In genomic region chr16:75486014-75486404, GRCh38 we compare ENCODE assay signal across 13 cellular contexts. TPM values are rescaled to one million over a fixed set of nuclear protein-coding genes. Genes with fewer than 3 reads are reported as not detected.
DNase-seq lines count a peak whose midpoint lies in the region; ATAC-seq, FAIRE-seq and TF ChIP-seq lines count a peak whose summit lies in the region.
"Had no signal": no experiment of that assay in that cellular context is flagged by ENCODE, and none has a peak within 500 bp of the region (broad histone marks: within the 10 kb centered on the region; RNA-seq: fewer than 3 reads in every experiment).

No MANE protein-coding gene starts in this region.

- peak; percentile 35 for DNase-seq in NCI-H146 treated with DMSO at 0.1 percent for 48 hours (lab: John Stamatoyannopoulos, UW; ENCODE audit: unreplicated experiment)
- DNase-seq in GM12878 (ENCODE audit: low read depth, low spot score) = no peak
- DNase-seq in pancreas = peak in 1 of 6 donors; percentile 5
- DNase-seq in stimulated activated naive CD4-positive, alpha-beta T cell treated with Interleukin-2 at 50 U/mL for 16 hours (lab: John Stamatoyannopoulos, UW) = no peak
- no peak for DNase-seq in osteoblast (ENCODE audit: insufficient read length, low spot score, missing footprints)
- no peak for DNase-seq in activated naive CD4-positive, alpha-beta T cell treated with anti-CD3 and anti-CD28 coated beads, Interleukin-2, amount 10 ng/mL, durations not matched to agents 7 days and 5 days
- DNase-seq: activated CD4-positive, alpha-beta T cell treated with anti-CD3 and anti-CD28 coated beads, Interleukin-2, amount 50 U/mL, for 1 hour; T-helper 2 cell had no signal

- no peaks in the 10 kb centered on the region for H3K36me3 Mint-ChIP-seq in activated naive CD4-positive, alpha-beta T cell treated with anti-CD3 and anti-CD28 coated beads, Interleukin-2, amount 10 ng/mL, durations not matched to agents 7 days and 5 days

- H2AFZ ChIP-seq in GM12878 (ENCODE audit: control insufficient read depth, low read depth, low read length) (peak overlapping the region; percentile 68), osteoblast (ENCODE audit: low read length) (no peak overlapping the region)

- no peak overlapping the region for H3K4me3 Mint-ChIP-seq in activated naive CD4-positive, alpha-beta T cell treated with anti-CD3 and anti-CD28 coated beads, Interleukin-2, amount 10 ng/mL, durations not matched to agents 7 days and 5 days

- no peaks in the 10 kb centered on the region for H3K4me1 Mint-ChIP-seq in activated naive CD4-positive, alpha-beta T cell treated with anti-CD3 and anti-CD28 coated beads, Interleukin-2, amount 10 ng/mL, durations not matched to agents 7 days and 5 days

- ATAC-seq in GM19025 (IDR thresholded peaks at IDR 0.05; ENCODE audit: low read depth, unreplicated experiment) (peak; percentile 22), GM12878 (peak; percentile 46), pancreas (peak in 3 of 4 donors; percentile 42 to 58 (median 56)), GM21515 (IDR thresholded peaks at IDR 0.05; ENCODE audit: unreplicated experiment) (no peak)

- no peak overlapping the region for H3K27ac Mint-ChIP-seq in activated naive CD4-positive, alpha-beta T cell treated with anti-CD3 and anti-CD28 coated beads, Interleukin-2, amount 10 ng/mL, durations not matched to agents 7 days and 5 days

- H3K27me3 Mint-ChIP-seq in activated naive CD4-positive, alpha-beta T cell treated with anti-CD3 and anti-CD28 coated beads, Interleukin-2, amount 10 ng/mL, durations not matched to agents 7 days and 5 days = peaks cover 29% of the 10 kb centered on the region

- TF ChIP-seq EP300 in GM12878 (IDR thresholded peaks at IDR 0.05; ENCODE audit: borderline replicate concordance in 1 of 2, control insufficient read depth in 1 of 2, low read depth in 2 of 2, low read length in 2 of 2) = no peak

- no TSS peak for BruUV-seq in GM12878 (replicated peaks; lab: Mats Ljungman, UMichigan)

- H3K9me3 ChIP-seq in GM12878 (replicated peaks; ENCODE audit: control insufficient read depth, insufficient read depth, low read length) (no peaks in the 10 kb centered on the region), pancreas (no peaks in the 10 kb centered on the region), osteoblast (ENCODE audit: low read depth, low read length) (no peaks in the 10 kb centered on the region)
- H3K9me3 ChIP-seq: thoracic aorta had no signal

- H3K4me1 ChIP-seq in GM12878 (ENCODE audit: control insufficient read depth, insufficient read depth, low read length) (peaks cover 39% of the 10 kb centered on the region), pancreas (no peaks in the 10 kb centered on the region), osteoblast (ENCODE audit: insufficient read depth, low read length) (no peaks in the 10 kb centered on the region)

- WGBS in GM12878 (ENCODE audit: insufficient coverage, insufficient replicate concordance, low lambda C conversion rate, missing lambda C conversion rate) = 66% methylated on average over 8 of the region's 8 CpGs
- 59 to 64% methylated on average over 8 of the region's 8 CpGs for WGBS in pancreas, 2 donors

- H3K4me3 ChIP-seq in GM12878 = no peak overlapping the region
- no peak overlapping the region for H3K4me3 ChIP-seq in pancreas
- no peak overlapping the region for H3K4me3 ChIP-seq in osteoblast (ENCODE audit: insufficient read depth, low read length)
- H3K4me3 ChIP-seq: thoracic aorta had no signal

- no peak for FAIRE-seq in GM12878 (lab: Jason Lieb, UNC)
- FAIRE-seq in pancreas (lab: Jason Lieb, UNC) = no peak

- RAD21 ChIA-PET in GM12878 (lab: Charles Lee; ENCODE audit: unreplicated experiment) = interaction anchor here (1.1 to 3.4 kb wide), 3 partner anchors 14 to 135 kb away, joined by 3 to 19 read pairs (median 4); no protein-coding TSS in a partner anchor

- no peaks in the 10 kb centered on the region for H3K9me3 Mint-ChIP-seq in activated naive CD4-positive, alpha-beta T cell treated with anti-CD3 and anti-CD28 coated beads, Interleukin-2, amount 10 ng/mL, durations not matched to agents 7 days and 5 days

- intact Hi-C loops in GM12878 (cut with micrococcal nuclease; ENCODE audit: unreplicated experiment) = no loop called here
- intact Hi-C loops in pancreas (cut with DNase I) = no loop called here

- SMC1A ChIA-PET in GM12878 (lab: Charles Lee; ENCODE audit: uncharacterized antibody, unreplicated experiment) = interaction anchor here (1.6 to 3.0 kb wide), 5 partner anchors 9 to 64 kb away, joined by 3 to 13 read pairs (median 10); no protein-coding TSS in a partner anchor

- no peaks in the 10 kb centered on the region for H3K79me2 ChIP-seq in GM12878 (ENCODE audit: control insufficient read depth, insufficient read depth, low read length)
- no peaks in the 10 kb centered on the region for H3K79me2 ChIP-seq in osteoblast (ENCODE audit: insufficient read depth, low read length)

- POLR2A ChIA-PET in GM12878 (lab: Charles Lee) = interaction anchor here (1.4 kb wide), 1 partner anchor 24 kb away, joined by 3 read pairs; no protein-coding TSS in a partner anchor

- 0 out of 2 replicates have a peak, but pooled peaks have one; percentile 18 for TF ChIP-seq POLR2A in GM12878 (IDR thresholded peaks at IDR 0.05; ENCODE audit: low read depth, low read length)

- H3K4me2 ChIP-seq in GM12878 (ENCODE audit: control insufficient read depth, insufficient read depth) = peak overlapping the region; percentile 83
- H3K4me2 ChIP-seq in osteoblast (ENCODE audit: insufficient read depth, low read length) = no peak overlapping the region

- H3K27ac ChIP-seq in GM12878 (ENCODE audit: control insufficient read depth, insufficient read depth) (peak overlapping the region; percentile 74), pancreas (no peak overlapping the region), osteoblast (ENCODE audit: low read depth, low read length) (no peak overlapping the region)
- H3K27ac ChIP-seq: thoracic aorta had no signal

- TF ChIP-seq CTCF in GM12878 (IDR thresholded peaks at IDR 0.05 in 2 of 3, conservative IDR thresholded peaks at IDR 0.05 in 1 of 3; ENCODE audit: control insufficient read depth in 2 of 3, extremely low read depth in 1 of 3, insufficient read depth in 1 of 3, low read depth in 3 of 3, low read length in 3 of 3) (no peak), pancreas (IDR thresholded peaks at IDR 0.05) (no peak), osteoblast (IDR thresholded peaks at IDR 0.05; ENCODE audit: extremely low read depth, low read depth, low read length) (no peak)

- no peaks in the 10 kb centered on the region for H4K20me1 ChIP-seq in GM12878 (ENCODE audit: control insufficient read depth, insufficient read depth)
- H4K20me1 ChIP-seq in osteoblast (ENCODE audit: insufficient read depth, low read length) = no peaks in the 10 kb centered on the region

- no peak for TF ChIP-seq RAD21 in GM12878 (IDR thresholded peaks at IDR 0.05; ENCODE audit: insufficient read depth, low read depth, low read length)

- peak overlapping the region; percentile 46 for H3K9ac ChIP-seq in GM12878 (ENCODE audit: control insufficient read depth, insufficient read depth, low read length)

- CTCF ChIA-PET in GM12878 (lab: Yijun Ruan, JAX) = interaction anchor here (0.6 to 3.7 kb wide), 6 partner anchors 13 to 1231 kb away, joined by 3 to 20 read pairs (median 8); partner anchors contain the start of gene TMEM170A
- CTCF ChIA-PET in activated naive CD4-positive, alpha-beta T cell treated with anti-CD3 and anti-CD28 coated beads, Interleukin-2, amount 10 ng/mL, durations not matched to agents 7 days and 5 days (lab: Charles Lee) = interaction anchor here (1.6 to 2.6 kb wide), 2 partner anchors 13 to 15 kb away, joined by 3 to 8 read pairs; no protein-coding TSS in a partner anchor

- in situ Hi-C loops in GM12878 (cut with MboI) = no loop called here

- H3K36me3 ChIP-seq in GM12878 (ENCODE audit: control insufficient read depth in 2 of 2, insufficient read depth in 2 of 2, low read length in 1 of 2) (no peaks in the 10 kb centered on the region), pancreas (no peaks in the 10 kb centered on the region), osteoblast (ENCODE audit: insufficient read depth, low read length) (no peaks in the 10 kb centered on the region)
- H3K36me3 ChIP-seq: thoracic aorta had no signal

- H3K27me3 ChIP-seq in GM12878 (replicated peaks in 1 of 2; ENCODE audit: control insufficient read depth in 2 of 2, insufficient read depth in 2 of 2, low read length in 1 of 2) (no peaks in the 10 kb centered on the region), pancreas (no peaks in the 10 kb centered on the region), osteoblast (ENCODE audit: insufficient read depth, low read length) (no peaks in the 10 kb centered on the region)

RNA-seq across cellular contexts. Expression of gene CHST6, which starts 9.2 kb away (rescaled TPM):
- total RNA-seq in GM12878 (2013; cell fraction: nucleolus; rRNA removed) = 1.9 and 3.4 TPM in 2 replicates
- total RNA-seq in GM12878 (2014; rRNA removed) (1.1 and 2.5 TPM in 2 replicates), GM12878 (2014; rRNA removed; fragmentation: Illumina TruSeq; extraction: Trizol) (0.64 and 0.67 TPM in 2 replicates), GM12878 (2021) (1.9 and 2.5 TPM in 2 replicates), pancreas (under 1 TPM in 5 of 6 donors, not detected in 1; 0.06 to 0.25 (median 0.13) TPM), osteoblast (1.1 and 1.5 TPM in 2 replicates)
- polyA plus RNA-seq in GM12878 (2011; ENCODE audit: low read depth) = 0.52 TPM
- polyA plus RNA-seq in GM12878 (2011; rRNA removed) (0.20 and 0.29 TPM in 2 replicates), GM12878 (2014; fragmentation: Illumina TruSeq; extraction: Trizol) (0.48 and 0.57 TPM in 2 replicates), GM12878 (2014; fragmentation: Nextera tagmentation; extraction: Ambion mirVana) (under 1 TPM; 0.14 to 0.18 TPM), GM12878 (2014; rRNA removed) (1.3 and 1.6 TPM in 2 replicates), GM12878 (2016; fragmentation: Nextera tagmentation; extraction: Ambion mirVana) (under 1 TPM; 0.28 to 0.46 TPM), pancreas (under 1 TPM in 1 of 2 donors, not detected in 1; under 0.01 TPM)
- 0.25 and 0.43 TPM in 2 replicates for polyA plus RNA-seq in GM12878 (2011; cell fraction: cytosol; rRNA removed)
- 0.45 and 0.51 TPM in 2 replicates for polyA plus RNA-seq in GM12878 (2011; cell fraction: nucleus; rRNA removed)
- polyA plus RNA-seq in GM12878 (2012) = 0.66 and 0.94 TPM in 2 replicates
- polyA minus RNA-seq in GM12878 (2011; rRNA and poly(A)+ RNA removed) = 0.57 and 0.66 TPM in 2 replicates
- 0.10 and 0.40 TPM in 2 replicates for polyA minus RNA-seq in GM12878 (2011; cell fraction: cytosol; rRNA and poly(A)+ RNA removed)
- 0.24 and 0.48 TPM in 2 replicates for polyA minus RNA-seq in GM12878 (2011; cell fraction: nucleus; rRNA and poly(A)+ RNA removed)

RNA-seq across cellular contexts. Expression of gene TMEM170A, which starts 21.5 kb away (rescaled TPM):
- total RNA-seq in GM12878 (2013; cell fraction: nucleolus; rRNA removed) = 41.6 and 42.7 TPM in 2 replicates
- 22.9 and 26.4 TPM in 2 replicates for total RNA-seq in GM12878 (2014; rRNA removed)
- 17.7 and 18.9 TPM in 2 replicates for total RNA-seq in GM12878 (2014; rRNA removed; fragmentation: Illumina TruSeq; extraction: Trizol)
- 20.7 and 23.0 TPM in 2 replicates for total RNA-seq in GM12878 (2021)
- 11.7 TPM for polyA plus RNA-seq in GM12878 (2011; ENCODE audit: low read depth)
- 28.2 and 41.5 TPM in 2 replicates for polyA plus RNA-seq in GM12878 (2011; rRNA removed)
- polyA plus RNA-seq in GM12878 (2011; cell fraction: cytosol; rRNA removed) = 16.9 and 17.4 TPM in 2 replicates
- polyA plus RNA-seq in GM12878 (2011; cell fraction: nucleus; rRNA removed) = 6.2 and 8.4 TPM in 2 replicates
- 13.0 and 16.0 TPM in 2 replicates for polyA plus RNA-seq in GM12878 (2012)
- polyA plus RNA-seq in GM12878 (2014; fragmentation: Illumina TruSeq; extraction: Trizol) = 13.5 and 16.5 TPM in 2 replicates
- 1 to 10 TPM; 7.3 to 7.8 TPM for polyA plus RNA-seq in GM12878 (2014; fragmentation: Nextera tagmentation; extraction: Ambion mirVana)
- polyA plus RNA-seq in GM12878 (2014; rRNA removed) = 11.5 and 14.6 TPM in 2 replicates
- 10 to 100 TPM; 23.5 to 27.5 TPM for polyA plus RNA-seq in GM12878 (2016; fragmentation: Nextera tagmentation; extraction: Ambion mirVana)
- polyA minus RNA-seq in GM12878 (2011; rRNA and poly(A)+ RNA removed) = 21.9 and 22.6 TPM in 2 replicates
- polyA minus RNA-seq in GM12878 (2011; cell fraction: cytosol; rRNA and poly(A)+ RNA removed) = 10.2 and 12.9 TPM in 2 replicates
- polyA minus RNA-seq in GM12878 (2011; cell fraction: nucleus; rRNA and poly(A)+ RNA removed) = 4.4 and 8.4 TPM in 2 replicates
- 10 to 100 TPM in 1 of 6 donors, 1 to 10 TPM in 5; 7.1 to 12.6 (median 8.8) TPM for total RNA-seq in pancreas
- polyA plus RNA-seq in pancreas = 1 to 10 TPM; 4.3 to 5.7 TPM
- 11.6 and 13.6 TPM in 2 replicates for total RNA-seq in osteoblast

RNA-seq across cellular contexts. Expression of gene CHST5, which starts 49.9 kb away (rescaled TPM):
- total RNA-seq in GM12878 (2013; cell fraction: nucleolus; rRNA removed) = 0.29 and 0.44 TPM in 2 replicates
- 0.23 TPM in 1 of 2 replicates, not detected in the other for total RNA-seq in GM12878 (2014; rRNA removed)
- total RNA-seq in GM12878 (2014; rRNA removed; fragmentation: Illumina TruSeq; extraction: Trizol) = 0.04 TPM in 1 of 2 replicates, not detected in the other
- 0.19 TPM in 1 of 2 replicates, not detected in the other for total RNA-seq in GM12878 (2021)
- polyA plus RNA-seq in GM12878 (2011; ENCODE audit: low read depth) = not detected
- polyA plus RNA-seq in GM12878 (2011; rRNA removed) = not detected in 2 replicates
- 0.03 TPM in 1 of 2 replicates, not detected in the other for polyA plus RNA-seq in GM12878 (2011; cell fraction: cytosol; rRNA removed)
- 0.13 and 0.16 TPM in 2 replicates for polyA plus RNA-seq in GM12878 (2011; cell fraction: nucleus; rRNA removed)
- 0.07 and 0.08 TPM in 2 replicates for polyA plus RNA-seq in GM12878 (2012)
- polyA plus RNA-seq in GM12878 (2014; fragmentation: Illumina TruSeq; extraction: Trizol) = not detected in 2 replicates
- not detected for polyA plus RNA-seq in GM12878 (2014; fragmentation: Nextera tagmentation; extraction: Ambion mirVana)
- 0.05 and 0.08 TPM in 2 replicates for polyA plus RNA-seq in GM12878 (2014; rRNA removed)
- under 1 TPM in 1 of 2 experiments, not detected in 1; 0.43 TPM for polyA plus RNA-seq in GM12878 (2016; fragmentation: Nextera tagmentation; extraction: Ambion mirVana)
- polyA minus RNA-seq in GM12878 (2011; rRNA and poly(A)+ RNA removed) = not detected in 2 replicates
- not detected in 2 replicates for polyA minus RNA-seq in GM12878 (2011; cell fraction: cytosol; rRNA and poly(A)+ RNA removed)
- 0.19 TPM in 1 of 2 replicates, not detected in the other for polyA minus RNA-seq in GM12878 (2011; cell fraction: nucleus; rRNA and poly(A)+ RNA removed)
- total RNA-seq in pancreas = under 1 TPM in 5 of 6 donors, not detected in 1; 0.06 to 0.28 (median 0.13) TPM
- under 1 TPM; 0.15 to 0.16 TPM for polyA plus RNA-seq in pancreas
- under 0.01 TPM in 1 of 2 replicates, not detected in the other for total RNA-seq in osteoblast
- total RNA-seq: skeletal muscle tissue had no signal
- polyA plus RNA-seq: fibroblast of lung had no signal

RNA-seq across cellular contexts. Expression of gene CFDP1, which starts 52.7 kb away (rescaled TPM):
- total RNA-seq in GM12878 (2013; cell fraction: nucleolus; rRNA removed) = 113 and 119 TPM in 2 replicates
- total RNA-seq in GM12878 (2014; rRNA removed) (22.3 TPM in 2 replicates), GM12878 (2014; rRNA removed; fragmentation: Illumina TruSeq; extraction: Trizol) (58.3 and 61.4 TPM in 2 replicates), GM12878 (2021) (25.5 and 29.4 TPM in 2 replicates), pancreas (10 to 100 TPM; 19.3 to 28.6 (median 22.1) TPM), osteoblast (37.7 and 41.3 TPM in 2 replicates)
- 48.3 TPM for polyA plus RNA-seq in GM12878 (2011; ENCODE audit: low read depth)
- polyA plus RNA-seq in GM12878 (2011; rRNA removed) (34.6 and 58.3 TPM in 2 replicates), GM12878 (2014; fragmentation: Illumina TruSeq; extraction: Trizol) (64.8 and 82.1 TPM in 2 replicates), GM12878 (2014; fragmentation: Nextera tagmentation; extraction: Ambion mirVana) (10 to 100 TPM; 36.6 to 60.8 TPM), GM12878 (2014; rRNA removed) (25.6 and 34.5 TPM in 2 replicates), GM12878 (2016; fragmentation: Nextera tagmentation; extraction: Ambion mirVana) (10 to 100 TPM; 36.7 to 39.0 TPM), pancreas (10 to 100 TPM; 33.3 to 57.5 TPM)
- 14.3 and 15.0 TPM in 2 replicates for polyA plus RNA-seq in GM12878 (2011; cell fraction: cytosol; rRNA removed)
- polyA plus RNA-seq in GM12878 (2011; cell fraction: nucleus; rRNA removed) = 11.2 and 13.5 TPM in 2 replicates
- 44.4 and 47.5 TPM in 2 replicates for polyA plus RNA-seq in GM12878 (2012)
- polyA minus RNA-seq in GM12878 (2011; rRNA and poly(A)+ RNA removed) = 11.7 and 15.1 TPM in 2 replicates
- polyA minus RNA-seq in GM12878 (2011; cell fraction: cytosol; rRNA and poly(A)+ RNA removed) = 6.1 and 8.6 TPM in 2 replicates
- polyA minus RNA-seq in GM12878 (2011; cell fraction: nucleus; rRNA and poly(A)+ RNA removed) = 8.9 and 19.1 TPM in 2 replicates
